ENCODE assay signal across 1 cellular context in the genomic region with DNA sequence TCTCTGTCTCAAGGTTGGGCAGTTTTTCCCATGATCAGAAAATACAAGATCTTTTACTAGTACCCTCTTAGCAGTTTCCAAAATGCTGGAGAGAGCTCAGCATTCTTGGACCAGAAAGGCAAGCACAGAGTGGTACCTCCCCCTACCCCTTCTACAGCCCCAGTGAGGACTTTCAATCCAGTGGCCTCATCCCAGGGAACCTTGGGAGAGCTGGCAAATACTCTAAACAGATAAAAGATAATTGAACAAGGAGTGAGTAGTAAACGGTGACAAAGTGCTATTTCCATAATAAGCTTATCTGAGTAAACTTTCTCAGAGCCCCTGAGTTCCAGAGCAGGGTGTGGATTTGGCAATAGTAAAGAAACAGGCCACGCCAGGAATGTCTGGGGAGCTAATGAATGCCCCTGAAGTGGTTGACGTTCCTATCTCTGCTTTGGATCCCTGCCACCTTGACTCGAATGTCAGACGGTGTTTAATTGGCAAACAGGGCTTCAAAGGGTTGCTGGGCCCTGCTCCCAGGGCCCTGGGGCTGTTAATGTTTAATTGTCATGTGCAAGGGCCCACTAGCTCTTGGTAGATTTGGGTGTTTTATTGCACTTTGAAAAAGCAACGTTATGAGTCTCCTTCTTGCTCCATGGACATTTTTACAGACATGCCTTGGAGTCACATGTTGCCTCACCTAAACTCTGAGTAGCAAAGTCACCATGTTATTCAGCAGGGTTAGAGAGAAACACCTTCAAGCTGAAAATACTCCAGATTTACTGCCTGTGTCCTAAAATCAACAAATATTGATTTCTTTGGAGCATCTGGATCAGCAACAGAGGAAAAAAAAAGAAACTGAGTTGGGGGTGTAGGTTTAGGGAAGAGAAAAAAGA.
TF ChIP-seq lines count a peak whose summit lies in the region.

No MANE protein-coding gene starts in this region.

TF ChIP-seq in HepG2, 621 proteins besides CTCF, POLR2A, EP300 and RAD21 (continued from another document and continues in another):
- TF ChIP-seq, protein P1, sequence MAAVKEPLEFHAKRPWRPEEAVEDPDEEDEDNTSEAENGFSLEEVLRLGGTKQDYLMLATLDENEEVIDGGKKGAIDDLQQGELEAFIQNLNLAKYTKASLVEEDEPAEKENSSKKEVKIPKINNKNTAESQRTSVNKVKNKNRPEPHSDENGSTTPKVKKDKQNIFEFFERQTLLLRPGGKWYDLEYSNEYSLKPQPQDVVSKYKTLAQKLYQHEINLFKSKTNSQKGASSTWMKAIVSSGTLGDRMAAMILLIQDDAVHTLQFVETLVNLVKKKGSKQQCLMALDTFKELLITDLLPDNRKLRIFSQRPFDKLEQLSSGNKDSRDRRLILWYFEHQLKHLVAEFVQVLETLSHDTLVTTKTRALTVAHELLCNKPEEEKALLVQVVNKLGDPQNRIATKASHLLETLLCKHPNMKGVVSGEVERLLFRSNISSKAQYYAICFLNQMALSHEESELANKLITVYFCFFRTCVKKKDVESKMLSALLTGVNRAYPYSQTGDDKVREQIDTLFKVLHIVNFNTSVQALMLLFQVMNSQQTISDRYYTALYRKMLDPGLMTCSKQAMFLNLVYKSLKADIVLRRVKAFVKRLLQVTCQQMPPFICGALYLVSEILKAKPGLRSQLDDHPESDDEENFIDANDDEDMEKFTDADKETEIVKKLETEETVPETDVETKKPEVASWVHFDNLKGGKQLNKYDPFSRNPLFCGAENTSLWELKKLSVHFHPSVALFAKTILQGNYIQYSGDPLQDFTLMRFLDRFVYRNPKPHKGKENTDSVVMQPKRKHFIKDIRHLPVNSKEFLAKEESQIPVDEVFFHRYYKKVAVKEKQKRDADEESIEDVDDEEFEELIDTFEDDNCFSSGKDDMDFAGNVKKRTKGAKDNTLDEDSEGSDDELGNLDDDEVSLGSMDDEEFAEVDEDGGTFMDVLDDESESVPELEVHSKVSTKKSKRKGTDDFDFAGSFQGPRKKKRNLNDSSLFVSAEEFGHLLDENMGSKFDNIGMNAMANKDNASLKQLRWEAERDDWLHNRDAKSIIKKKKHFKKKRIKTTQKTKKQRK (IDR thresholded peaks at IDR 0.05; ENCODE audit: low read length) = no peak
- no peak for TF ChIP-seq KLF13 (CRISPR knock-in tag; IDR thresholded peaks at IDR 0.05)
- no peak for TF ChIP-seq RXRB (CRISPR knock-in tag; IDR thresholded peaks at IDR 0.05; ENCODE audit: borderline replicate concordance)
- TF ChIP-seq, protein P2, sequence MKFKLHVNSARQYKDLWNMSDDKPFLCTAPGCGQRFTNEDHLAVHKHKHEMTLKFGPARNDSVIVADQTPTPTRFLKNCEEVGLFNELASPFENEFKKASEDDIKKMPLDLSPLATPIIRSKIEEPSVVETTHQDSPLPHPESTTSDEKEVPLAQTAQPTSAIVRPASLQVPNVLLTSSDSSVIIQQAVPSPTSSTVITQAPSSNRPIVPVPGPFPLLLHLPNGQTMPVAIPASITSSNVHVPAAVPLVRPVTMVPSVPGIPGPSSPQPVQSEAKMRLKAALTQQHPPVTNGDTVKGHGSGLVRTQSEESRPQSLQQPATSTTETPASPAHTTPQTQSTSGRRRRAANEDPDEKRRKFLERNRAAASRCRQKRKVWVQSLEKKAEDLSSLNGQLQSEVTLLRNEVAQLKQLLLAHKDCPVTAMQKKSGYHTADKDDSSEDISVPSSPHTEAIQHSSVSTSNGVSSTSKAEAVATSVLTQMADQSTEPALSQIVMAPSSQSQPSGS (CRISPR knock-in tag; IDR thresholded peaks at IDR 0.05) = peak; percentile 52; the same call in 1 of the 2 replicates
- peak; percentile 82 for TF ChIP-seq BHLHE40 (IDR thresholded peaks at IDR 0.05; ENCODE audit: low read length)
- no peak for TF ChIP-seq DNMT3B (CRISPR knock-in tag; conservative IDR thresholded peaks at IDR 0.05)
- TF ChIP-seq ZNF678 (CRISPR knock-in tag; IDR thresholded peaks at IDR 0.05) = no peak
- TF ChIP-seq EEA1 (CRISPR knock-in tag; IDR thresholded peaks at IDR 0.05; ENCODE audit: borderline replicate concordance) = no peak
- TF ChIP-seq ZNF720 (CRISPR knock-in tag; IDR thresholded peaks at IDR 0.05) = no peak
- TF ChIP-seq, protein P3, sequence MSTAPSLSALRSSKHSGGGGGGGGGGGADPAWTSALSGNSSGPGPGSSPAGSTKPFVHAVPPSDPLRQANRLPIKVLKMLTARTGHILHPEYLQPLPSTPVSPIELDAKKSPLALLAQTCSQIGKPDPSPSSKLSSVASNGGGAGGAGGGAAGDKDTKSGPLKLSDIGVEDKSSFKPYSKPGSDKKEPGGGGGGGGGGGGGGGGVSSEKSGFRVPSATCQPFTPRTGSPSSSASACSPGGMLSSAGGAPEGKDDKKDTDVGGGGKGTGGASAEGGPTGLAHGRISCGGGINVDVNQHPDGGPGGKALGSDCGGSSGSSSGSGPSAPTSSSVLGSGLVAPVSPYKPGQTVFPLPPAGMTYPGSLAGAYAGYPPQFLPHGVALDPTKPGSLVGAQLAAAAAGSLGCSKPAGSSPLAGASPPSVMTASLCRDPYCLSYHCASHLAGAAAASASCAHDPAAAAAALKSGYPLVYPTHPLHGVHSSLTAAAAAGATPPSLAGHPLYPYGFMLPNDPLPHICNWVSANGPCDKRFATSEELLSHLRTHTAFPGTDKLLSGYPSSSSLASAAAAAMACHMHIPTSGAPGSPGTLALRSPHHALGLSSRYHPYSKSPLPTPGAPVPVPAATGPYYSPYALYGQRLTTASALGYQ (CRISPR knock-in tag; IDR thresholded peaks at IDR 0.05) = peak; percentile 70; the same call in 1 of the 2 replicates
- peak; percentile 53 for TF ChIP-seq XRCC5 (optimal IDR thresholded peaks at IDR 0.05; ENCODE audit: low read length)
- TF ChIP-seq ZNF382 (CRISPR knock-in tag; IDR thresholded peaks at IDR 0.05; ENCODE audit: borderline replicate concordance) = no peak
- TF ChIP-seq FOXJ3 (CRISPR knock-in tag; IDR thresholded peaks at IDR 0.05; ENCODE audit: borderline replicate concordance) = peak; percentile 93; the same call in 1 of the 2 replicates
- no peak for TF ChIP-seq TEAD2 (CRISPR knock-in tag; IDR thresholded peaks at IDR 0.05)
- TF ChIP-seq ZNF24 (IDR thresholded peaks at IDR 0.05) = no peak
- TF ChIP-seq SOX13 (IDR thresholded peaks at IDR 0.05) = 0 out of 2 replicates have a peak, but pooled peaks have one; percentile 16
- peak in 1 of 2 experiments; percentile 77; a peak in 2 of 4 replicates for TF ChIP-seq SOX13 (CRISPR knock-in tag; conservative IDR thresholded peaks at IDR 0.05 in 1 of 2, IDR thresholded peaks at IDR 0.05 in 1 of 2)
- peak; percentile 9; the same call in 1 of the 2 replicates for TF ChIP-seq ZNF644 (CRISPR knock-in tag; IDR thresholded peaks at IDR 0.05; ENCODE audit: low read depth)
- no peak for TF ChIP-seq ZNF564 (CRISPR knock-in tag; IDR thresholded peaks at IDR 0.05)
- no peak for TF ChIP-seq ZNF468 (CRISPR knock-in tag; IDR thresholded peaks at IDR 0.05)
- TF ChIP-seq HINFP (CRISPR knock-in tag; IDR thresholded peaks at IDR 0.05; ENCODE audit: low read depth) = no peak
- TF ChIP-seq, protein P4, sequence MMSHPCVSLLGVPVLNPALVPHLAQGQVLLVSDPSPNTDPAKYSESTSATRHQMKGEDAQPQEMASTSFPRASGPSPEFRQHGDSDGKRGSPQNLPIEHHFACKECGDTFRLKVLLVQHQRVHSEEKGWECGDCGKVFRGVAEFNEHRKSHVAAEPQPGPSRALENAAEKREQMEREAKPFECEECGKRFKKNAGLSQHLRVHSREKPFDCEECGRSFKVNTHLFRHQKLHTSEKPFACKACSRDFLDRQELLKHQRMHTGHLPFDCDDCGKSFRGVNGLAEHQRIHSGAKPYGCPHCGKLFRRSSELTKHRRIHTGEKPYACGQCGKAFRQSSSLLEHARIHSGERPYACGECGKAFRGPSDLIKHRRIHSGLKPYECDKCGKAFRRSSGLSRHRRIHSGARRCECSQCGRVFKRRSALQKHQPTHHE (CRISPR knock-in tag; IDR thresholded peaks at IDR 0.05; ENCODE audit: borderline replicate concordance) = no peak
- no peak for TF ChIP-seq ZNF713 (CRISPR knock-in tag; IDR thresholded peaks at IDR 0.05)
- TF ChIP-seq FOXA1 (IDR thresholded peaks at IDR 0.05) = no peak
- TF ChIP-seq FOXA1 (CRISPR knock-in tag; IDR thresholded peaks at IDR 0.05) = peak; percentile 70
- no peak for TF ChIP-seq BCLAF1 (IDR thresholded peaks at IDR 0.05)
- no peak for TF ChIP-seq RFXANK (CRISPR knock-in tag; IDR thresholded peaks at IDR 0.05)
- no peak for TF ChIP-seq MIXL1 (CRISPR knock-in tag; IDR thresholded peaks at IDR 0.05)
- no peak for TF ChIP-seq PAX8 (CRISPR knock-in tag; IDR thresholded peaks at IDR 0.05; ENCODE audit: borderline replicate concordance)
- peak; percentile 78 for TF ChIP-seq BCL6 (CRISPR knock-in tag; IDR thresholded peaks at IDR 0.05)
- no peak for TF ChIP-seq ZNF263 (CRISPR knock-in tag; IDR thresholded peaks at IDR 0.05)
- no peak for TF ChIP-seq ZNF780A (CRISPR knock-in tag; IDR thresholded peaks at IDR 0.05)
- TF ChIP-seq REL (CRISPR knock-in tag; conservative IDR thresholded peaks at IDR 0.05) = no peak
- TF ChIP-seq MAX (IDR thresholded peaks at IDR 0.05) = no peak
- 0 out of 2 replicates have a peak, but pooled peaks have one; percentile 35 for TF ChIP-seq DR1 (CRISPR knock-in tag; IDR thresholded peaks at IDR 0.05)
- TF ChIP-seq ZNF747 (CRISPR knock-in tag; IDR thresholded peaks at IDR 0.05; ENCODE audit: borderline replicate concordance) = no peak
- no peak for TF ChIP-seq ZNF556 (CRISPR knock-in tag; IDR thresholded peaks at IDR 0.05; ENCODE audit: borderline replicate concordance)
- no peak for TF ChIP-seq SATB2 (CRISPR knock-in tag; IDR thresholded peaks at IDR 0.05)
- TF ChIP-seq CBFB (CRISPR knock-in tag; IDR thresholded peaks at IDR 0.05) = no peak; the same call in 1 of the 2 replicates
- TF ChIP-seq ZKSCAN1 (IDR thresholded peaks at IDR 0.05; ENCODE audit: low read length) = no peak
- no peak for TF ChIP-seq FOXK2 (IDR thresholded peaks at IDR 0.05)
- TF ChIP-seq CEBPB (IDR thresholded peaks at IDR 0.05; ENCODE audit: borderline replicate concordance, low read depth, low read length) = 0 out of 2 replicates have a peak, but pooled peaks have one; percentile 2
- no peak for TF ChIP-seq MTA3 (CRISPR knock-in tag; IDR thresholded peaks at IDR 0.05)
- no peak for TF ChIP-seq DDIT3 (CRISPR knock-in tag; IDR thresholded peaks at IDR 0.05)
- TF ChIP-seq PPARG (CRISPR knock-in tag; conservative IDR thresholded peaks at IDR 0.05) = no peak
- TF ChIP-seq ZNF207 (IDR thresholded peaks at IDR 0.05; ENCODE audit: borderline replicate concordance) = no peak
- peak; percentile 46; the same call in 1 of the 2 replicates for TF ChIP-seq HDAC2 (CRISPR knock-in tag; IDR thresholded peaks at IDR 0.05)
- TF ChIP-seq ZNF484 (CRISPR knock-in tag; IDR thresholded peaks at IDR 0.05; ENCODE audit: borderline replicate concordance, low read depth) = no peak
- TF ChIP-seq, protein P5, sequence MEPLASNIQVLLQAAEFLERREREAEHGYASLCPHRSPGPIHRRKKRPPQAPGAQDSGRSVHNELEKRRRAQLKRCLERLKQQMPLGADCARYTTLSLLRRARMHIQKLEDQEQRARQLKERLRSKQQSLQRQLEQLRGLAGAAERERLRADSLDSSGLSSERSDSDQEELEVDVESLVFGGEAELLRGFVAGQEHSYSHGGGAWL (CRISPR knock-in tag; IDR thresholded peaks at IDR 0.05) = no peak
